17 cellular contexts compared by ENCODE assay signal in genomic region chr2:14626873-14627272, GRCh38.
DNase-seq lines count a peak whose midpoint lies in the region; ATAC-seq and TF ChIP-seq lines count a peak whose summit lies in the region.
"Had no signal": no experiment of that assay in that cellular context is flagged by ENCODE, and none has a peak within 500 bp of the region (broad histone marks: within the 10 kb centered on the region; RNA-seq: fewer than 3 reads in every experiment).

No MANE protein-coding gene starts in this region.

- no peak for ATAC-seq in HG03520 (IDR thresholded peaks at IDR 0.05; ENCODE audit: unreplicated experiment)
- ATAC-seq in HG02642 (IDR thresholded peaks at IDR 0.05; ENCODE audit: poor library complexity, unreplicated experiment) = no peak
- ATAC-seq: body of pancreas; HCT116; natural killer cell; Panc1; stimulated activated memory B cell treated with anti-CD40 and anti-IgM and Interleukin-4, amounts not matched to agents 10 μg/mL and 1 μg/mL and 100 μg/mL, for 72 hours had no signal

- peak; percentile 95 for DNase-seq in DMS79 (lab: John Stamatoyannopoulos, UW)
- peak; percentile 80 for DNase-seq in NCI-H2107 (lab: John Stamatoyannopoulos, UW)
- DNase-seq in NCI-H774 (lab: John Stamatoyannopoulos, UW) = peak; percentile 31
- peak; percentile 8 for DNase-seq in kidney tubule cell (ENCODE audit: low spot score)
- no peak for DNase-seq in activated naive CD4-positive, alpha-beta T cell treated with Interleukin-2 at 50 U/mL for 16 hours
- no peak for DNase-seq in GM13976 (ENCODE audit: low spot score)
- DNase-seq: DND-41, MV-4-11, natural killer cell, NCI-H524 treated with DMSO at 0.1 percent for 48 hours, ovary had no signal

- TF ChIP-seq CTCF in GM13976 (IDR thresholded peaks at IDR 0.05; ENCODE audit: borderline replicate concordance, control extremely low read depth, extremely low read depth, insufficient read depth, missing control alignments) = no peak

- in situ Hi-C loops in GM13976 (cut with MboI; ENCODE audit: low sequenced_read_pairs, unreplicated experiment) = no loop called here

Comparison
In these comparisons a context has a peak if more than half of its experiments do, and no peak if none do; other contexts are left out.
1. DNase-seq: peak in DMS79 (single experiment), NCI-H2107 (single experiment), NCI-H774 (single experiment) and kidney tubule cell (single experiment); none in activated naive CD4-positive, alpha-beta T cell treated with Interleukin-2 at 50 U/mL for 16 hours (single experiment) and GM13976 (single experiment).